In the genomic region with DNA sequence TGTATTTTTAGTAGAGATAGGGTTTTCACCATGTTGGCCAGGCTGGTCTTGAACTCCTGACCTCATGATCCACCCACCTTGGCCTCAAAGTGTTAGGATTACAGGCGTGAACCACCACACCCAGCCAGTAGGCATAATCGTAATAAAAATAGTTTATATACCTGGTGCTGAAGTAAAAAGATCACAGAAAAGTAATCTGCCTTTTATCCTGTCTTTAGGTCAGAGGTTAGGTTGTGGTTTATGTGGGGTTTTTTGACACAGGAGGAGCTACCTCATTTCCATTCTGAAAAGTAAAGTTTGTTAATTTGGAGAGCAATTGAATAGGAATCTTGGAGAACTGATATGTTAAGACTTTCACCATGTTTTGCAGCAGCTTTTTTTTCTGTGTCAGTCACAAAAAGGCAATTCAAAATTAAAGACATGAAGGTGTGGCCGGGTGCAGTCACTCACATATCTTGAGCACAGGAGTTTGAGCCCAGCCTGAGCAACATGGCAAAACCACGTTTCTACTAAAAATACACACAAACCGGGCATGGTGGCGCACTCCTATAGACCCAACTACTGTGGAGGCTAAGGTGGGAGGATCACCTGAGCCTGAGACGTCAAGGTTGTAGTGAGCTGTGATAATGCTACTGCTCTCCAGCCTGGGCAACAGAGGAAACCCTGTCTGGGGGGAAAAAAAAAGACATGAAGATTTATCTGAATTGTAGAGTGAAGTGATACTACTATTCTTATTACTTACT, we compare ENCODE assay signal across 26 cellular contexts. TPM values are rescaled to one million over a fixed set of nuclear protein-coding genes. Genes with fewer than 3 reads are reported as not detected.
A peak's percentile ranks its signal among the peaks of the same experiment; 100 is the strongest.
DNase-seq lines count a peak whose midpoint lies in the region; ATAC-seq, FAIRE-seq and TF ChIP-seq lines count a peak whose summit lies in the region.
"Had no signal": no experiment of that assay in that cellular context is flagged by ENCODE, and none has a peak within 500 bp of the region (broad histone marks: within the 10 kb centered on the region; RNA-seq: fewer than 3 reads in every experiment).

No MANE protein-coding gene starts in this region.

- FAIRE-seq in GM12892 (lab: Jason Lieb, UNC): peak; percentile 80

- peaks cover 0 to 59% (median 21%) of the 10 kb centered on the region in 3 experiments for H3K36me3 ChIP-seq in naive thymus-derived CD4-positive, alpha-beta T cell (ENCODE audit: control insufficient read depth in 2 of 3, insufficient read depth in 3 of 3, low read length in 3 of 3)
- H3K36me3 ChIP-seq in thyroid gland: peaks cover 22 to 33% of the 10 kb centered on the region in 2 donors

- no peaks in the 10 kb centered on the region for H3K9me3 ChIP-seq in naive thymus-derived CD4-positive, alpha-beta T cell (ENCODE audit: control insufficient read depth in 2 of 3, low read length in 3 of 3)
- H3K9me3 ChIP-seq in thyroid gland: no peaks in the 10 kb centered on the region
- H3K9me3 ChIP-seq: body of pancreas, Caco-2, tibial nerve had no signal

- peaks cover 24% of the 10 kb centered on the region for H3K4me1 Mint-ChIP-seq in T-helper 1 cell treated with Interleukin-12 subunit alpha and Interleukin-12 subunit beta and Interleukin-4 antibody, amounts not matched to agents 30 μg/mL and 1 μg/mL, for 36 hours (ENCODE audit: low read depth)
- H3K4me1 Mint-ChIP-seq in activated naive CD8-positive, alpha-beta T cell (ENCODE audit: low read depth): peaks cover 34% of the 10 kb centered on the region
- H3K4me1 Mint-ChIP-seq in naive thymus-derived CD4-positive, alpha-beta T cell: peaks cover 6 to 47% (median 40%) of the 10 kb centered on the region in 7 donors

- no peak for TF ChIP-seq CTCF in thyroid gland (IDR thresholded peaks at IDR 0.05)

- H3K4me1 ChIP-seq in naive thymus-derived CD4-positive, alpha-beta T cell (ENCODE audit: control insufficient read depth in 2 of 2, insufficient read depth in 2 of 2, low read length in 2 of 2): peaks cover 0 to 8% of the 10 kb centered on the region in 2 donors
- no peaks in the 10 kb centered on the region for H3K4me1 ChIP-seq in thyroid gland
- H3K4me1 ChIP-seq: body of pancreas, Caco-2, tibial nerve had no signal

- WGBS in thyroid gland, 2 donors: 90 to 94% methylated on average over 7 of the region's 7 CpGs

- TF ChIP-seq POLR2A in GM12892 (IDR thresholded peaks at IDR 0.05; ENCODE audit: low read depth, low read length) (no peak), thyroid gland (IDR thresholded peaks at IDR 0.05) (no peak)

- peaks cover 46% of the 10 kb centered on the region for H3K36me3 Mint-ChIP-seq in T-helper 1 cell treated with Interleukin-12 subunit alpha and Interleukin-12 subunit beta and Interleukin-4 antibody, amounts not matched to agents 30 μg/mL and 1 μg/mL, for 36 hours (ENCODE audit: low read depth)
- peaks cover 13% of the 10 kb centered on the region for H3K36me3 Mint-ChIP-seq in activated naive CD8-positive, alpha-beta T cell
- peaks cover 15 to 57% (median 36%) of the 10 kb centered on the region in 5 donors for H3K36me3 Mint-ChIP-seq in naive thymus-derived CD4-positive, alpha-beta T cell

- no peaks in the 10 kb centered on the region for H3K27me3 Mint-ChIP-seq in T-helper 1 cell treated with Interleukin-12 subunit alpha and Interleukin-12 subunit beta and Interleukin-4 antibody, amounts not matched to agents 30 μg/mL and 1 μg/mL, for 36 hours (ENCODE audit: low read depth)
- no peaks in the 10 kb centered on the region for H3K27me3 Mint-ChIP-seq in activated naive CD8-positive, alpha-beta T cell
- H3K27me3 Mint-ChIP-seq in naive thymus-derived CD4-positive, alpha-beta T cell: no peaks in the 10 kb centered on the region

- H3K4me3 ChIP-seq in naive thymus-derived CD4-positive, alpha-beta T cell (ENCODE audit: low read length): no peak overlapping the region
- no peak overlapping the region for H3K4me3 ChIP-seq in thyroid gland (replicated peaks in 1 of 3)
- H3K4me3 ChIP-seq: body of pancreas, tibial nerve had no signal

- POLR2A ChIA-PET in naive thymus-derived CD4-positive, alpha-beta T cell (lab: Charles Lee): interaction anchor here (0.7 kb wide), 1 partner anchor 100 kb away, joined by 4 read pairs; no protein-coding TSS in a partner anchor
- POLR2A ChIA-PET in HEK293T (lab: Yijun Ruan, JAX): no interaction called here

- H3K27ac ChIP-seq in naive thymus-derived CD4-positive, alpha-beta T cell (ENCODE audit: low read depth, low read length): no peak overlapping the region
- H3K27ac ChIP-seq in thyroid gland: no peak overlapping the region
- H3K27ac ChIP-seq: 22Rv1, body of pancreas, tibial nerve had no signal

- peak; percentile 40 for ATAC-seq in naive thymus-derived CD4-positive, alpha-beta T cell
- ATAC-seq: body of pancreas; esophagus mucosa; left ventricle myocardium superior; Right ventricle myocardium inferior; stimulated activated effector memory CD8-positive, alpha-beta T cell treated with anti-CD3 and anti-CD28 coated beads, Interleukin-12 subunit alpha, Interleukin-12 subunit beta, amount 100 ng/mL, for 72 hours had no signal

- intact Hi-C loops in naive thymus-derived CD4-positive, alpha-beta T cell (cut with micrococcal nuclease): loop anchor here in 1 of 2 donors (2.0 kb wide), 1 partner anchor 31 kb away; a partner anchor contains a TSS
- intact Hi-C loops in thyroid gland (cut with DNase I): no loop called here

- peak overlapping the region; percentile 23 for H3K27ac Mint-ChIP-seq in T-helper 1 cell treated with Interleukin-12 subunit alpha and Interleukin-12 subunit beta and Interleukin-4 antibody, amounts not matched to agents 30 μg/mL and 1 μg/mL, for 36 hours
- peak overlapping the region; percentile 36 for H3K27ac Mint-ChIP-seq in activated naive CD8-positive, alpha-beta T cell
- H3K27ac Mint-ChIP-seq in naive thymus-derived CD4-positive, alpha-beta T cell: peak overlapping the region; percentile 10 to 78 (median 31)

- CTCF ChIA-PET in naive thymus-derived CD4-positive, alpha-beta T cell (lab: Charles Lee): no interaction called here
- CTCF ChIA-PET in HEK293T (lab: Yijun Ruan, JAX): no interaction called here

- H3K4me3 Mint-ChIP-seq in T-helper 1 cell treated with Interleukin-12 subunit alpha and Interleukin-12 subunit beta and Interleukin-4 antibody, amounts not matched to agents 30 μg/mL and 1 μg/mL, for 36 hours: no peak overlapping the region
- no peak overlapping the region for H3K4me3 Mint-ChIP-seq in activated naive CD8-positive, alpha-beta T cell
- no peak overlapping the region for H3K4me3 Mint-ChIP-seq in naive thymus-derived CD4-positive, alpha-beta T cell
- H3K4me3 Mint-ChIP-seq: stimulated activated effector memory CD8-positive, alpha-beta T cell treated with anti-CD3 and anti-CD28 coated beads, Interleukin-12 subunit alpha, Interleukin-12 subunit beta, amount 100 ng/mL, for 72 hours had no signal

- no peaks in the 10 kb centered on the region for H3K9me3 Mint-ChIP-seq in T-helper 1 cell treated with Interleukin-12 subunit alpha and Interleukin-12 subunit beta and Interleukin-4 antibody, amounts not matched to agents 30 μg/mL and 1 μg/mL, for 36 hours
- no peaks in the 10 kb centered on the region for H3K9me3 Mint-ChIP-seq in activated naive CD8-positive, alpha-beta T cell (ENCODE audit: low read depth)
- H3K9me3 Mint-ChIP-seq in naive thymus-derived CD4-positive, alpha-beta T cell: no peaks in the 10 kb centered on the region
- H3K9me3 Mint-ChIP-seq: stimulated activated effector memory CD8-positive, alpha-beta T cell treated with anti-CD3 and anti-CD28 coated beads, Interleukin-12 subunit alpha, Interleukin-12 subunit beta, amount 100 ng/mL, for 72 hours had no signal

- DNase-seq in T-helper 1 cell (no peak), GM12892 (ENCODE audit: insufficient read length) (no peak), HEK293T (ENCODE audit: extremely low spot score) (no peak), NCI-H748 (lab: John Stamatoyannopoulos, UW; ENCODE audit: unreplicated experiment) (no peak), thyroid gland (no peak)
- peak in 1 of 9 donors; percentile 2 for DNase-seq in naive thymus-derived CD4-positive, alpha-beta T cell
- DNase-seq: activated CD4-positive, alpha-beta T cell treated with anti-CD3 and anti-CD28 coated beads for 1 hour; activated CD8-positive, alpha-beta memory T cell treated with anti-CD3 and anti-CD28 coated beads, Interleukin-2, amount 50 U/mL, for 48 hours; body of pancreas; Caco-2; effector CD8-positive, alpha-beta T cell; foreskin melanocyte; left ventricle myocardium superior; midbrain; NCI-H1048; NCI-H2029; NCI-H345; NCI-H82; stimulated activated CD4-positive, alpha-beta T cell treated with anti-CD3 and anti-CD28 coated beads, Interleukin-1b, Interleukin-23, amount 100 ng/mL, for 48 hours had no signal

- H3K27me3 ChIP-seq in naive thymus-derived CD4-positive, alpha-beta T cell (ENCODE audit: control insufficient read depth in 2 of 2, insufficient read depth in 2 of 2, low read length in 2 of 2): no peaks in the 10 kb centered on the region
- no peaks in the 10 kb centered on the region for H3K27me3 ChIP-seq in thyroid gland
- H3K27me3 ChIP-seq: body of pancreas, tibial nerve had no signal

TF ChIP-seq in HEK293T, 16 proteins besides CTCF, POLR2A, EP300 and RAD21 (continues in another document):
- TF ChIP-seq FOXA1 (IDR thresholded peaks at IDR 0.05) (no peak), LEF1 (IDR thresholded peaks at IDR 0.05; ENCODE audit: borderline replicate concordance) (no peak), L3MBTL2 (conservative IDR thresholded peaks at IDR 0.05) (no peak), ARNT (IDR thresholded peaks at IDR 0.05) (no peak), ZNF384 (IDR thresholded peaks at IDR 0.05) (no peak), FOXM1 (IDR thresholded peaks at IDR 0.05; ENCODE audit: borderline replicate concordance) (no peak), NFRKB (IDR thresholded peaks at IDR 0.05) (no peak), SP1 (IDR thresholded peaks at IDR 0.05) (no peak), FOXK2 (IDR thresholded peaks at IDR 0.05) (no peak), TARDBP (IDR thresholded peaks at IDR 0.05) (no peak), HDGF (IDR thresholded peaks at IDR 0.05; ENCODE audit: borderline replicate concordance) (no peak), CTBP1 (IDR thresholded peaks at IDR 0.05; ENCODE audit: borderline replicate concordance) (no peak), ELF4 (IDR thresholded peaks at IDR 0.05) (no peak)
- TF ChIP-seq, protein P1, sequence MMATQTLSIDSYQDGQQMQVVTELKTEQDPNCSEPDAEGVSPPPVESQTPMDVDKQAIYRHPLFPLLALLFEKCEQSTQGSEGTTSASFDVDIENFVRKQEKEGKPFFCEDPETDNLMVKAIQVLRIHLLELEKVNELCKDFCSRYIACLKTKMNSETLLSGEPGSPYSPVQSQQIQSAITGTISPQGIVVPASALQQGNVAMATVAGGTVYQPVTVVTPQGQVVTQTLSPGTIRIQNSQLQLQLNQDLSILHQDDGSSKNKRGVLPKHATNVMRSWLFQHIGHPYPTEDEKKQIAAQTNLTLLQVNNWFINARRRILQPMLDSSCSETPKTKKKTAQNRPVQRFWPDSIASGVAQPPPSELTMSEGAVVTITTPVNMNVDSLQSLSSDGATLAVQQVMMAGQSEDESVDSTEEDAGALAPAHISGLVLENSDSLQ (IDR thresholded peaks at IDR 0.05): no peak

RNA-seq across cellular contexts. Expression of a gene that starts 31.5 kb away (rescaled TPM):
- polyA plus RNA-seq in GM12892 (2012; ENCODE audit: missing spikeins): 17.3 TPM
- 10 to 100 TPM; 49.8 to 78.1 (median 67.9) TPM for total RNA-seq in naive thymus-derived CD4-positive, alpha-beta T cell
- 10 to 100 TPM; 20.6 to 22.9 TPM for polyA plus RNA-seq in naive thymus-derived CD4-positive, alpha-beta T cell
- total RNA-seq in thyroid gland: 10 to 100 TPM; 40.1 to 81.8 (median 45.1) TPM
